Comparison of ENCODE assay signal across 8 cellular contexts in genomic region chr15:76311071-76311956, GRCh38.
DNase-seq lines count a peak whose midpoint lies in the region; ATAC-seq and TF ChIP-seq lines count a peak whose summit lies in the region.

Gene ETFA (minus strand): TSS chr15:76311469. CDS start chr15:76311388, 81 bp downstream.

- DNase-seq in DMS153 treated with DMSO at 0.1 percent for 48 hours (lab: John Stamatoyannopoulos, UW; ENCODE audit: unreplicated experiment) = peak; percentile 66
- DNase-seq in OCI-M2 (lab: John Stamatoyannopoulos, UW; ENCODE audit: unreplicated experiment) = peak; percentile 63
- peak; percentile 92 for DNase-seq in activated T-cell treated with anti-CD3 and anti-CD28 coated beads for 48 hours (ENCODE audit: low read depth)
- peak; percentile 96 for DNase-seq in erythroblast (lab: John Stamatoyannopoulos, UW)
- peak; percentile 96 for DNase-seq in stimulated activated CD8-positive, alpha-beta memory T cell treated with anti-CD3 and anti-CD28 coated beads, Interleukin-4, amount 100 ng/mL, for 48 hours

- H3K4me3 ChIP-seq in mucosa of stomach (ENCODE audit: low read length) = peak within 1 kb of the TSS; percentile 90

- peak; percentile 96 for ATAC-seq in GM21619 (IDR thresholded peaks at IDR 0.05; ENCODE audit: unreplicated experiment)

- TF ChIP-seq RAD21 in Ishikawa (IDR thresholded peaks at IDR 0.05; ENCODE audit: low read depth) = no peak

- peak; percentile 94 for TF ChIP-seq POLR2A in erythroblast (IDR thresholded peaks at IDR 0.05; ENCODE audit: low read length)

- H3K27me3 ChIP-seq in mucosa of stomach (ENCODE audit: control insufficient read depth, insufficient read depth, low read length) = no peaks in the 10 kb centered on the region

- H3K9ac ChIP-seq in mucosa of stomach (ENCODE audit: low read length) = peak within 1 kb of the TSS; percentile 96

- peaks cover 29% of the 10 kb centered on the region for H3K4me1 ChIP-seq in mucosa of stomach (ENCODE audit: control insufficient read depth, insufficient read depth, low read length)

- TF ChIP-seq EP300 in Ishikawa (IDR thresholded peaks at IDR 0.05; ENCODE audit: borderline replicate concordance) = no peak

- H3K36me3 ChIP-seq in mucosa of stomach (ENCODE audit: control insufficient read depth, insufficient read depth, low read length) = no peaks in the 10 kb centered on the region

- H3K9me3 ChIP-seq in mucosa of stomach (ENCODE audit: control insufficient read depth, low read length) = no peaks in the 10 kb centered on the region

TF ChIP-seq in Ishikawa, 13 proteins besides CTCF, POLR2A, EP300 and RAD21:
- TF ChIP-seq YY1 (IDR thresholded peaks at IDR 0.05; ENCODE audit: low read depth) (peak; percentile 69; the same call in 1 of the 2 replicates), CEBPB (IDR thresholded peaks at IDR 0.05) (no peak), FOXM1 (IDR thresholded peaks at IDR 0.05; ENCODE audit: borderline replicate concordance, low read depth) (no peak), CREB1 (IDR thresholded peaks at IDR 0.05; ENCODE audit: low read depth) (no peak), ZBTB7A (IDR thresholded peaks at IDR 0.05; ENCODE audit: low read depth) (no peak), USF1 (IDR thresholded peaks at IDR 0.05) (peak; percentile 74), TCF12 (IDR thresholded peaks at IDR 0.05; ENCODE audit: low read depth) (peak; percentile 70), EGR1 (IDR thresholded peaks at IDR 0.05) (no peak), NFIC (IDR thresholded peaks at IDR 0.05) (no peak), REST (IDR thresholded peaks at IDR 0.05; ENCODE audit: low read depth) (peak; percentile 27; the same call in 1 of the 2 replicates), TAF1 (IDR thresholded peaks at IDR 0.05; ENCODE audit: low read depth) (peak; percentile 91), TEAD4 (IDR thresholded peaks at IDR 0.05) (no peak)
- TF ChIP-seq, protein P1, sequence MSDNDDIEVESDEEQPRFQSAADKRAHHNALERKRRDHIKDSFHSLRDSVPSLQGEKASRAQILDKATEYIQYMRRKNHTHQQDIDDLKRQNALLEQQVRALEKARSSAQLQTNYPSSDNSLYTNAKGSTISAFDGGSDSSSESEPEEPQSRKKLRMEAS (IDR thresholded peaks at IDR 0.05) = peak; percentile 89

Comparison
In these comparisons a context has a peak if more than half of its experiments do, and no peak if none do; other contexts are left out.
1. Peak in every context shown above with its lines: DNase-seq, ATAC-seq and H3K4me3 ChIP-seq.